Comparison of ENCODE assay signal across 25 cellular contexts in genomic region chr7:13947535-13947934, GRCh38. TPM values are rescaled to one million over a fixed set of nuclear protein-coding genes. Genes with fewer than 3 reads are reported as not detected.
DNase-seq lines count a peak whose midpoint lies in the region; ATAC-seq, FAIRE-seq and TF ChIP-seq lines count a peak whose summit lies in the region.
"Had no signal": no experiment of that assay in that cellular context is flagged by ENCODE, and none has a peak within 500 bp of the region (broad histone marks: within the 10 kb centered on the region; RNA-seq: fewer than 3 reads in every experiment).

No MANE protein-coding gene starts in this region.

- TF ChIP-seq CTCF in OCI-LY1 (IDR thresholded peaks at IDR 0.05; ENCODE audit: low read length) (no peak), K562 (IDR thresholded peaks at IDR 0.05 in 2 of 3, conservative IDR thresholded peaks at IDR 0.05 in 1 of 3; ENCODE audit: insufficient read depth in 2 of 3, low read depth in 1 of 3, low read length in 3 of 3) (no peak), progenitor cell of endocrine pancreas (IDR thresholded peaks at IDR 0.05; ENCODE audit: unreplicated experiment) (no peak)

- H3K4me1 ChIP-seq in OCI-LY1 (ENCODE audit: insufficient read depth, low read length, severe bottlenecking) (peaks cover 78% of the 10 kb centered on the region), SJCRH30 (peaks cover 20% of the 10 kb centered on the region), K562 (replicated peaks in 1 of 2; ENCODE audit: control insufficient read depth in 2 of 2, insufficient read depth in 2 of 2, low read length in 2 of 2) (no peaks in the 10 kb centered on the region; a peak in 2 of 5 replicates)
- H3K4me1 ChIP-seq: BLaER1 had no signal

- H3K27me3 ChIP-seq in OCI-LY1 (ENCODE audit: insufficient read depth, low read length) (no peaks in the 10 kb centered on the region), SJCRH30 (no peaks in the 10 kb centered on the region), K562 (ENCODE audit: control insufficient read depth in 2 of 2, insufficient read depth in 2 of 2, low read length in 2 of 2) (no peaks in the 10 kb centered on the region)
- H3K27me3 ChIP-seq: BE2C, BLaER1 had no signal

- H3K27me3 Mint-ChIP-seq in progenitor cell of endocrine pancreas = no peaks in the 10 kb centered on the region
- H3K27me3 Mint-ChIP-seq: CD4-positive, alpha-beta memory T cell; CD4-positive, CD25-positive, alpha-beta regulatory T cell; CD8-positive, alpha-beta memory T cell had no signal

- no peaks in the 10 kb centered on the region for H4K20me1 ChIP-seq in OCI-LY1 (ENCODE audit: insufficient read depth, low read length)
- H4K20me1 ChIP-seq in K562 (replicated peaks; ENCODE audit: control insufficient read depth, insufficient read depth, low read length) = no peaks in the 10 kb centered on the region
- H4K20me1 ChIP-seq: BLaER1 had no signal

- ATAC-seq in K562 (no peak), GM18873 (IDR thresholded peaks at IDR 0.05; ENCODE audit: low FRiP score, unreplicated experiment) (no peak)

- no peak for DNase-seq in SJCRH30
- DNase-seq in K562 (ENCODE audit: extremely low read depth in 1 of 4, low spot score in 3 of 4) = no peak
- no peak for DNase-seq in progenitor cell of endocrine pancreas (ENCODE audit: low spot score, unreplicated experiment)
- DNase-seq in cerebellar nuclear complex (lab: John Stamatoyannopoulos, UW) = no peak
- no peak for DNase-seq in midbrain (lab: John Stamatoyannopoulos, UW)
- no peak for DNase-seq in posterior vena cava (ENCODE audit: low spot score)
- DNase-seq: 8988T; ACHN; BE2C; CD4-positive, alpha-beta memory T cell; CD4-positive, CD25-positive, alpha-beta regulatory T cell; CD8-positive, alpha-beta memory T cell; COR-L47; DMS 273 treated with DMSO at 0.1 percent for 48 hours; DMS153; DMS53; DMS79; DND-41; EL; GDM1 had no signal

- H3K4me2 ChIP-seq in OCI-LY1 (ENCODE audit: low read length) = peak overlapping the region; percentile 63; the same call in 1 of the 2 replicates
- H3K4me2 ChIP-seq in K562 (ENCODE audit: insufficient read depth, low read length) = no peak overlapping the region
- H3K4me2 ChIP-seq: BLaER1 had no signal

- no peaks in the 10 kb centered on the region for H3F3A ChIP-seq in OCI-LY1 (ENCODE audit: insufficient read depth, low read length)

- in situ Hi-C loops in K562 (cut with MboI) = no loop called here

- H3K9me3 ChIP-seq in OCI-LY1 (ENCODE audit: low read length) (0 out of 2 replicates have a peak, but pooled peaks cover 4% of the 10 kb centered on the region), SJCRH30 (replicated peaks) (no peaks in the 10 kb centered on the region), K562 (replicated peaks; ENCODE audit: control insufficient read depth, insufficient read depth, low read depth, low read length) (no peaks in the 10 kb centered on the region)
- H3K9me3 ChIP-seq: BE2C, BLaER1 had no signal

- H3K9me2 ChIP-seq in OCI-LY1 (ENCODE audit: low read depth, low read length) = no peaks in the 10 kb centered on the region

- H2AFZ ChIP-seq in OCI-LY1 (ENCODE audit: low read length) = no peak overlapping the region
- no peak overlapping the region for H2AFZ ChIP-seq in K562 (ENCODE audit: low read depth, low read length)

- peak overlapping the region; percentile 31 for H3K9ac ChIP-seq in OCI-LY1 (ENCODE audit: low read length)
- no peak overlapping the region for H3K9ac ChIP-seq in K562 (ENCODE audit: insufficient read depth in 1 of 2, low read depth in 2 of 2, low read length in 2 of 2)
- H3K9ac ChIP-seq: BLaER1 had no signal

- no peak overlapping the region for H3K4me3 ChIP-seq in OCI-LY1 (ENCODE audit: low read depth, low read length, poor library complexity, severe bottlenecking)
- H3K4me3 ChIP-seq in SJCRH30 = no peak overlapping the region
- no peak overlapping the region for H3K4me3 ChIP-seq in K562
- H3K4me3 ChIP-seq: BLaER1 had no signal

- POLR2A ChIA-PET in K562 (lab: Yijun Ruan, JAX) = no interaction called here

- BruUV-seq in K562 (replicated peaks; lab: Mats Ljungman, UMichigan) = no TSS peak

- 80% methylated on average over 1 of the region's 1 CpG for WGBS in K562 (ENCODE audit: insufficient coverage, low coverage, missing lambda C conversion rate)

- FAIRE-seq in K562 (lab: Jason Lieb, UNC) = no peak
- FAIRE-seq: GM12891 had no signal

- TF ChIP-seq EP300 in K562 (IDR thresholded peaks at IDR 0.05; ENCODE audit: low read length) = no peak

- H3K36me3 ChIP-seq in OCI-LY1 (ENCODE audit: insufficient read depth, low read length) (no peaks in the 10 kb centered on the region), SJCRH30 (no peaks in the 10 kb centered on the region), K562 (ENCODE audit: control insufficient read depth, insufficient read depth, low read length) (no peaks in the 10 kb centered on the region)
- H3K36me3 ChIP-seq: BE2C, BLaER1 had no signal

- peak overlapping the region; percentile 29 for H3K27ac Mint-ChIP-seq in progenitor cell of endocrine pancreas
- H3K27ac Mint-ChIP-seq: CD14-positive monocyte; CD4-positive, alpha-beta memory T cell; CD8-positive, alpha-beta memory T cell had no signal

- H3K9me3 Mint-ChIP-seq in progenitor cell of endocrine pancreas (ENCODE audit: low read depth) = peaks cover 5% of the 10 kb centered on the region
- H3K9me3 Mint-ChIP-seq: CD14-positive monocyte had no signal

- no peak for TF ChIP-seq POLR2A in K562 (conservative IDR thresholded peaks at IDR 0.05)

- peaks cover 32% of the 10 kb centered on the region for H3K4me1 Mint-ChIP-seq in progenitor cell of endocrine pancreas (ENCODE audit: low read depth)
- H3K4me1 Mint-ChIP-seq: CD14-positive monocyte; CD4-positive, alpha-beta memory T cell; CD4-positive, CD25-positive, alpha-beta regulatory T cell; CD8-positive, alpha-beta memory T cell had no signal

- H3K27ac ChIP-seq in OCI-LY1 (ENCODE audit: low read depth, low read length, poor library complexity, severe bottlenecking) = peak overlapping the region; percentile 90
- H3K27ac ChIP-seq in SJCRH30 = peak overlapping the region; percentile 63
- no peak overlapping the region for H3K27ac ChIP-seq in K562 (ENCODE audit: extremely low read depth, low read depth, low read length)
- H3K27ac ChIP-seq: BLaER1 had no signal

- peaks cover 3% of the 10 kb centered on the region for H3K36me3 Mint-ChIP-seq in progenitor cell of endocrine pancreas (ENCODE audit: insufficient read depth)
- H3K36me3 Mint-ChIP-seq: CD14-positive monocyte; CD4-positive, alpha-beta memory T cell; CD4-positive, CD25-positive, alpha-beta regulatory T cell; CD8-positive, alpha-beta memory T cell had no signal

- H3K9me1 ChIP-seq in K562 (ENCODE audit: control insufficient read depth, insufficient read depth, low read length) = no peaks in the 10 kb centered on the region

- H3K4me3 Mint-ChIP-seq in progenitor cell of endocrine pancreas (ENCODE audit: low read depth) = no peak overlapping the region
- H3K4me3 Mint-ChIP-seq: CD14-positive monocyte; CD4-positive, alpha-beta memory T cell; CD4-positive, CD25-positive, alpha-beta regulatory T cell; CD8-positive, alpha-beta memory T cell had no signal

- H3K79me2 ChIP-seq in OCI-LY1 (ENCODE audit: insufficient read depth, low read length) (no peaks in the 10 kb centered on the region), K562 (ENCODE audit: control insufficient read depth, insufficient read depth, low read length) (no peaks in the 10 kb centered on the region)

- no peak for TF ChIP-seq RAD21 in K562 (CRISPR knock-in tag; conservative IDR thresholded peaks at IDR 0.05 in 1 of 2, IDR thresholded peaks at IDR 0.05 in 1 of 2)

- intact Hi-C loops in K562 (cut with micrococcal nuclease) (no loop called here), posterior vena cava (cut with DNase I) (no loop called here)

- CTCF ChIA-PET in K562 (lab: Yijun Ruan, JAX; ENCODE audit: low intra/inter-chr PET ratio) = no interaction called here

TF ChIP-seq in K562, 482 proteins besides CTCF, POLR2A, EP300 and RAD21 (continues in another document):
- TF ChIP-seq BDP1 (IDR thresholded peaks at IDR 0.05; ENCODE audit: insufficient read depth, insufficient read length) (no peak), NONO (IDR thresholded peaks at IDR 0.05; ENCODE audit: low read depth in 2 of 2, low read length in 1 of 2) (no peak), ZNF232 (CRISPR knock-in tag; IDR thresholded peaks at IDR 0.05) (no peak), HOXB6 (CRISPR knock-in tag; IDR thresholded peaks at IDR 0.05; ENCODE audit: borderline replicate concordance) (no peak)
- TF ChIP-seq, protein P1, sequence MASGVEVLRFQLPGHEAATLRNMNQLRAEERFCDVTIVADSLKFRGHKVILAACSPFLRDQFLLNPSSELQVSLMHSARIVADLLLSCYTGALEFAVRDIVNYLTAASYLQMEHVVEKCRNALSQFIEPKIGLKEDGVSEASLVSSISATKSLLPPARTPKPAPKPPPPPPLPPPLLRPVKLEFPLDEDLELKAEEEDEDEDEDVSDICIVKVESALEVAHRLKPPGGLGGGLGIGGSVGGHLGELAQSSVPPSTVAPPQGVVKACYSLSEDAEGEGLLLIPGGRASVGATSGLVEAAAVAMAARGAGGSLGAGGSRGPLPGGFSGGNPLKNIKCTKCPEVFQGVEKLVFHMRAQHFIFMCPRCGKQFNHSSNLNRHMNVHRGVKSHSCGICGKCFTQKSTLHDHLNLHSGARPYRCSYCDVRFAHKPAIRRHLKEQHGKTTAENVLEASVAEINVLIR (CRISPR knock-in tag; IDR thresholded peaks at IDR 0.05) = no peak

RNA-seq across cellular contexts. Expression of gene ETV1, which starts 41.9 kb away (rescaled TPM):
- 45.4 and 49.0 TPM in 2 replicates for total RNA-seq in SJCRH30 (2014; rRNA removed; shearing (Covaris generic))
- 19.5 and 42.2 TPM in 2 replicates for total RNA-seq in K562 (2011; cell fraction: chromatin; rRNA removed; ENCODE audit: low replicate concordance)
- 10.2 and 11.8 TPM in 2 replicates for total RNA-seq in K562 (2011; cell fraction: nucleolus; rRNA removed)
- total RNA-seq in K562 (2011; cell fraction: nucleoplasm; rRNA removed) = 23.3 and 36.9 TPM in 2 replicates
- total RNA-seq in K562 (2014; rRNA removed) = 8.0 and 9.8 TPM in 2 replicates
- 15.9 and 16.3 TPM in 2 replicates for total RNA-seq in K562 (2014; rRNA removed; fragmentation: Illumina TruSeq; extraction: Trizol)
- total RNA-seq in K562 (2015; rRNA removed; fragmentation: Illumina TruSeq; extraction: Trizol) = 11.3 and 14.0 TPM in 2 replicates
- 18.1 and 27.4 TPM in 2 replicates for total RNA-seq in K562 (2021)
- 15.8 and 16.2 TPM in 2 replicates for polyA plus RNA-seq in K562 (2011; rRNA removed)
- polyA plus RNA-seq in K562 (2011; cell fraction: cytosol; rRNA removed) = 12.6 and 14.8 TPM in 2 replicates
- 28.7 and 41.6 TPM in 2 replicates for polyA plus RNA-seq in K562 (2011; cell fraction: nucleus; rRNA removed)
- polyA plus RNA-seq in K562 (2012) = 15.6 and 21.3 TPM in 2 replicates
- polyA plus RNA-seq in K562 (2014; fragmentation: Illumina TruSeq; extraction: Trizol) = 21.1 and 23.1 TPM in 2 replicates
- 1 to 10 TPM; 7.2 to 9.8 TPM for polyA plus RNA-seq in K562 (2014; fragmentation: Nextera tagmentation; extraction: Ambion mirVana)
- 10.5 and 12.0 TPM in 2 replicates for polyA plus RNA-seq in K562 (2014; rRNA removed)
- polyA minus RNA-seq in K562 (2011; rRNA and poly(A)+ RNA removed) = 20.5 and 28.2 TPM in 2 replicates
- polyA minus RNA-seq in K562 (2011; cell fraction: cytosol; rRNA and poly(A)+ RNA removed) = 5.4 and 7.4 TPM in 2 replicates
- 16.8 and 35.5 TPM in 2 replicates for polyA minus RNA-seq in K562 (2011; cell fraction: nucleus; rRNA and poly(A)+ RNA removed)
- 25.2 and 27.3 TPM in 2 replicates for total RNA-seq in progenitor cell of endocrine pancreas
- total RNA-seq in posterior vena cava = 10 to 100 TPM in 1 of 2 donors, 1 to 10 TPM in 1; 9.2 to 10.5 TPM
- polyA plus RNA-seq: CD14-positive monocyte; CD4-positive, alpha-beta memory T cell had no signal
